In the genomic region with DNA sequence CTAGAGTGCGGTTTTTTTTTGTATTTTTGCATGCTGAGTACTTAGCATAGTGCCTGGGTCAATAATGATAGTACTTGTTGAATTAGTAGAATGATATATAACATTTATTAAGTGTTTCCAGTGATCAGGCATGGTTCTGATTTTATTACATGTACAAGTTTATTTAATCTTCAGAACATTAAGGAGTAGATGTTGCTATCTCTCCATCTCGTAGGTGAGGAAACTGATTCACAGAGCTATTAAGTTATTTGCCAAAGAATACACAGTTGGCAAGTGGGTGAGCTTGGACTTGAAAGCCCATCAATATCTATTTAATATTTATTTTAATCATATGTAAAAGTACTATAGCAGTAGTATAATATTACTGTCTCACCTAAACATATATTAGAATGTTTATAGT, we compare ENCODE assay signal across 33 cellular contexts.
"Had no signal": no experiment of that assay in that cellular context is flagged by ENCODE, and none has a peak within 500 bp of the region (broad histone marks: within the 10 kb centered on the region; RNA-seq: fewer than 3 reads in every experiment).

No MANE protein-coding gene starts in this region.

- H3K27ac ChIP-seq: KMS-11 had no signal

- H3K4me2 ChIP-seq: KMS-11 had no signal

- DNase-seq: Karpas-422, Kasumi-1, MG63, MM.1S, MV-4-11, NCI-H1048, NCI-H1092, NCI-H1092 treated with DMSO at 0.1 percent for 48 hours, NCI-H1105, NCI-H1105 treated with DMSO at 0.1 percent for 48 hours, NCI-H1417 treated with DMSO at 0.1 percent for 48 hours, NCI-H1436, NCI-H1436 treated with DMSO at 0.1 percent for 48 hours, NCI-H146, NCI-H1694, NCI-H1694 treated with DMSO at 0.1 percent for 48 hours, NCI-H187, NCI-H187 treated with DMSO at 0.1 percent for 48 hours, NCI-H1930, NCI-H2029, NCI-H2029 treated with DMSO at 0.1 percent for 48 hours, NCI-H2081, NCI-H2081 treated with DMSO at 0.1 percent for 48 hours, NCI-H2107, NCI-H2171, NCI-H2171 treated with DMSO at 0.1 percent for 48 hours, NCI-H2227 treated with DMSO at 0.1 percent for 48 hours, NCI-H226, NCI-H345, NCI-H446, NCI-H446 treated with DMSO at 0.1 percent for 48 hours, NCI-H510A had no signal

- H3K36me3 ChIP-seq: MG63 had no signal

- H3K9ac ChIP-seq: KMS-11 had no signal

- H3K4me3 ChIP-seq: MG63 had no signal

- H3K9me3 ChIP-seq: MG63 had no signal

- H3K27me3 ChIP-seq: MG63 had no signal
